In genomic region chr20:54138427-54138826, GRCh38 we compare ENCODE assay signal across 35 cellular contexts. TPM values are rescaled to one million over a fixed set of nuclear protein-coding genes. Genes with fewer than 3 reads are reported as not detected.
"Had no signal": no experiment of that assay in that cellular context is flagged by ENCODE, and none has a peak within 500 bp of the region (broad histone marks: within the 10 kb centered on the region; RNA-seq: fewer than 3 reads in every experiment).

No MANE protein-coding gene starts in this region.

- H3K4me3 Mint-ChIP-seq: activated B cell treated with CpG ODN at 0.5 μM for 24 hours; activated CD8-positive, alpha-beta T cell treated with anti-CD3 and anti-CD28 coated beads for 36 hours; activated naive CD8-positive, alpha-beta T cell; activated T-cell treated with anti-CD3 and anti-CD28 coated beads, Interleukin-2, amount 50 U/mL, for 4 hours; activated T-helper 17 cell treated with anti-CD3 and anti-CD28 coated beads, Interleukin-2, amount 50 U/mL, for 72 hours had no signal

- ATAC-seq: activated CD4-positive, CD25-positive, alpha-beta regulatory T cell treated with anti-CD3 and anti-CD28 coated beads, Interleukin-2, amount 50 U/mL, for 24 hours; activated CD8-positive, alpha-beta T cell treated with anti-CD3 and anti-CD28 coated beads for 36 hours; activated T-cell treated with anti-CD3 and anti-CD28 coated beads, Interleukin-2, amount 50 U/mL, for 4 hours; activated T-helper 17 cell treated with anti-CD3 and anti-CD28 coated beads, Interleukin-2, amount 50 U/mL, for 72 hours; body of pancreas; gastroesophageal sphincter; heart right ventricle had no signal

- H3K9me3 ChIP-seq: body of pancreas, colonic mucosa, esophagus squamous epithelium had no signal

- DNase-seq: activated B cell treated with CpG ODN at 0.5 μM for 24 hours; activated CD4-positive, alpha-beta T cell treated with anti-CD3 and anti-CD28 coated beads for 48 hours; activated CD4-positive, alpha-beta T cell treated with anti-CD3 and anti-CD28 coated beads, Interleukin-2, amount 50 U/mL, for 1 hour; activated CD4-positive, alpha-beta T cell treated with anti-CD3 and anti-CD28 coated beads, Interleukin-2, amount 50 U/mL, for 48 hours; activated CD8-positive, alpha-beta memory T cell treated with anti-CD3 and anti-CD28 coated beads for 24 hours; activated CD8-positive, alpha-beta T cell treated with anti-CD3 and anti-CD28 coated beads for 36 hours; activated effector memory CD4-positive, alpha-beta T cell treated with Interleukin-2 at 50 U/mL for 16 hours; activated gamma-delta T cell treated with Interleukin-2 at 50 U/mL for 16 hours; activated naive CD4-positive, alpha-beta T cell treated with anti-CD3 and anti-CD28 coated beads, Interleukin-2, amount 50 U/mL, for 16 hours; activated naive CD4-positive, alpha-beta T cell treated with Interleukin-2 at 50 U/mL for 16 hours; activated T-cell treated with anti-CD3 and anti-CD28 coated beads, Interleukin-2, amount 50 U/mL, for 4 hours; amniotic stem cell; anterior cingulate cortex; body of pancreas; caudate nucleus; colonic mucosa; effector CD8-positive, alpha-beta T cell; esophagus squamous epithelium; foreskin melanocyte; heart right ventricle; T-helper 9 cell; WERI-Rb-1 had no signal

- H3K4me3 ChIP-seq: body of pancreas, colonic mucosa, esophagus squamous epithelium, gastroesophageal sphincter, heart right ventricle, hepatocyte had no signal

- H3K4me1 ChIP-seq: body of pancreas, colonic mucosa, gastroesophageal sphincter had no signal

- H3K79me2 ChIP-seq: hepatocyte had no signal

- H3K27ac Mint-ChIP-seq: activated B cell treated with CpG ODN at 0.5 μM for 24 hours; activated CD8-positive, alpha-beta T cell treated with anti-CD3 and anti-CD28 coated beads for 36 hours; activated naive CD8-positive, alpha-beta T cell; activated T-helper 17 cell treated with anti-CD3 and anti-CD28 coated beads, Interleukin-2, amount 50 U/mL, for 72 hours had no signal

- H3K36me3 Mint-ChIP-seq: activated naive CD8-positive, alpha-beta T cell had no signal

- H3K27ac ChIP-seq: body of pancreas, colonic mucosa, epithelial cell of prostate, esophagus squamous epithelium, gastroesophageal sphincter, heart right ventricle, hepatocyte, WERI-Rb-1 had no signal

- H3K4me2 ChIP-seq: hepatocyte had no signal

- H3K27me3 ChIP-seq: body of pancreas, colonic mucosa, hepatocyte had no signal

- H3K9me3 Mint-ChIP-seq: activated B cell treated with CpG ODN at 0.5 μM for 24 hours; activated CD8-positive, alpha-beta T cell treated with anti-CD3 and anti-CD28 coated beads for 36 hours; activated T-cell treated with anti-CD3 and anti-CD28 coated beads, Interleukin-2, amount 50 U/mL, for 4 hours; activated T-helper 17 cell treated with anti-CD3 and anti-CD28 coated beads, Interleukin-2, amount 50 U/mL, for 72 hours had no signal

- H3K36me3 ChIP-seq: colonic mucosa, esophagus squamous epithelium, gastroesophageal sphincter, heart right ventricle, WERI-Rb-1 had no signal

- H3K4me1 Mint-ChIP-seq: activated B cell treated with CpG ODN at 0.5 μM for 24 hours; activated T-helper 17 cell treated with anti-CD3 and anti-CD28 coated beads, Interleukin-2, amount 50 U/mL, for 72 hours had no signal

- FAIRE-seq: endometrium, endothelial cell of umbilical vein had no signal

- H2AFZ ChIP-seq: hepatocyte had no signal

RNA-seq across cellular contexts. Expression of gene CYP24A1, which starts 35.4 kb away (rescaled TPM):
- total RNA-seq: activated B cell treated with CpG ODN at 0.5 μM for 24 hours; activated CD8-positive, alpha-beta T cell treated with anti-CD3 and anti-CD28 coated beads for 36 hours; activated T-cell treated with anti-CD3 and anti-CD28 coated beads, Interleukin-2, amount 50 U/mL, for 4 hours; body of pancreas; dermis microvascular lymphatic vessel endothelial cell; endothelial cell of umbilical vein; fibroblast of lung; fibroblast of villous mesenchyme; glomerular endothelial cell; heart right ventricle; T-helper 2 cell treated with Interferon-gamma antibody and Interleukin-4, amounts not matched to agents 100 ng/mL and 5 ng/mL, for 36 hours had no signal
- polyA plus RNA-seq: endothelial cell of umbilical vein, fibroblast of lung, heart right ventricle, hepatocyte had no signal
